In genomic region chr5:132962429-132962928, GRCh38 we compare ENCODE assay signal across 8 cellular contexts. TPM values are rescaled to one million over a fixed set of nuclear protein-coding genes. Genes with fewer than 3 reads are reported as not detected.
DNase-seq lines count a peak whose midpoint lies in the region; ATAC-seq, FAIRE-seq and TF ChIP-seq lines count a peak whose summit lies in the region.

No MANE protein-coding gene starts in this region.

- peak overlapping the region; percentile 96 for H3K4me3 Mint-ChIP-seq in activated T-cell treated with anti-CD3 and anti-CD28 coated beads, Interleukin-2, amount 50 U/mL, for 24 hours
- peak overlapping the region; percentile 97 for H3K4me3 Mint-ChIP-seq in mesothelial cell of epicardium
- peak overlapping the region; percentile 97 for H3K4me3 Mint-ChIP-seq in type B pancreatic cell

- peaks cover 15% of the 10 kb centered on the region for H3K4me1 ChIP-seq in endothelial cell of umbilical vein (ENCODE audit: control insufficient read depth, extremely low read depth, insufficient read depth, low read length)

- CTCF ChIA-PET in endothelial cell of umbilical vein (lab: Charles Lee) = interaction anchor here (0.7 kb wide), 1 partner anchor 115 kb away, joined by 3 read pairs; no protein-coding TSS in a partner anchor

- H3K9me3 ChIP-seq in endothelial cell of umbilical vein (replicated peaks; ENCODE audit: control insufficient read depth, insufficient read depth, low read length) = no peaks in the 10 kb centered on the region

- peak overlapping the region; percentile 99 for H3K9ac ChIP-seq in endothelial cell of umbilical vein (replicated peaks; ENCODE audit: extremely low read depth, insufficient read depth, low read length)

- TF ChIP-seq CTCF in endothelial cell of umbilical vein (IDR thresholded peaks at IDR 0.05; ENCODE audit: extremely low read depth in 1 of 2, insufficient read depth in 1 of 2, low read depth in 1 of 2, low read length in 2 of 2) (no peak), mesothelial cell of epicardium (IDR thresholded peaks at IDR 0.05; ENCODE audit: unreplicated experiment) (no peak), type B pancreatic cell (conservative IDR thresholded peaks at IDR 0.05) (no peak)

- peak overlapping the region; percentile 81 for H3K27ac ChIP-seq in endothelial cell of umbilical vein (ENCODE audit: insufficient read depth, low read depth, low read length)

- H3K79me2 ChIP-seq in endothelial cell of umbilical vein (ENCODE audit: control insufficient read depth, insufficient read depth, low read length) = peaks cover 58% of the 10 kb centered on the region

- FAIRE-seq in endothelial cell of umbilical vein (lab: Jason Lieb, UNC) = peak; percentile 81

- peak overlapping the region; percentile 99 for H3K27ac Mint-ChIP-seq in activated T-cell treated with anti-CD3 and anti-CD28 coated beads, Interleukin-2, amount 50 U/mL, for 24 hours
- H3K27ac Mint-ChIP-seq in mesothelial cell of epicardium = peak overlapping the region; percentile 100
- H3K27ac Mint-ChIP-seq in type B pancreatic cell = peak overlapping the region; percentile 98

- peak overlapping the region; percentile 83 to 98 (median 84) for H3K4me3 ChIP-seq in endothelial cell of umbilical vein (replicated peaks in 1 of 3; ENCODE audit: insufficient read depth in 1 of 3, low read depth in 1 of 3, low read length in 3 of 3)

- no peak for DNase-seq in activated T-cell treated with anti-CD3 and anti-CD28 coated beads, Interleukin-2, amount 50 U/mL, for 24 hours
- no peak for DNase-seq in activated T-cell treated with anti-CD3 and anti-CD28 coated beads, Interleukin-2, amount 50 U/mL, for 1 hour
- DNase-seq in NCI-H146 (lab: John Stamatoyannopoulos, UW) (peak; percentile 46), T1000 (lab: John Stamatoyannopoulos, UW) (peak; percentile 4), endothelial cell of umbilical vein (ENCODE audit: low read depth, low spot score) (peak; percentile 84), mesothelial cell of epicardium (ENCODE audit: low spot score in 2 of 2, unreplicated experiment in 2 of 2) (no peak), type B pancreatic cell (ENCODE audit: extremely low spot score, unreplicated experiment) (no peak)

- BruUV-seq in endothelial cell of umbilical vein (replicated peaks; lab: Mats Ljungman, UMichigan) = TSS peak; percentile 39

- intact Hi-C loops in endothelial cell of umbilical vein (cut with micrococcal nuclease) = loop anchor here (2.0 to 5.0 kb wide), 2 partner anchors 14 to 280 kb away; no protein-coding TSS in a partner anchor

- H3K36me3 ChIP-seq in endothelial cell of umbilical vein (ENCODE audit: control insufficient read depth in 2 of 2, extremely low read depth in 1 of 2, insufficient read depth in 2 of 2, low read length in 2 of 2) = no peaks in the 10 kb centered on the region

- peak overlapping the region; percentile 96 for H3K4me2 ChIP-seq in endothelial cell of umbilical vein (ENCODE audit: insufficient read depth, low read length)

- dilution Hi-C loops in endothelial cell of umbilical vein (cut with MboI; ENCODE audit: extremely low pct_ligation_motif_present, low sequenced_read_pairs) = no loop called here

- no peak for ATAC-seq in GM21515 (IDR thresholded peaks at IDR 0.05; ENCODE audit: unreplicated experiment)

- H3K4me1 Mint-ChIP-seq in activated T-cell treated with anti-CD3 and anti-CD28 coated beads, Interleukin-2, amount 50 U/mL, for 24 hours (ENCODE audit: low read depth) = peaks cover 40% of the 10 kb centered on the region
- H3K4me1 Mint-ChIP-seq in mesothelial cell of epicardium = peaks cover 24% of the 10 kb centered on the region
- H3K4me1 Mint-ChIP-seq in type B pancreatic cell (ENCODE audit: unreplicated experiment) = peaks cover 8% of the 10 kb centered on the region

- peaks cover 20% of the 10 kb centered on the region for H4K20me1 ChIP-seq in endothelial cell of umbilical vein (replicated peaks; ENCODE audit: control insufficient read depth, extremely low read depth, insufficient read depth, low read length)

- TF ChIP-seq POLR2A in endothelial cell of umbilical vein (IDR thresholded peaks at IDR 0.05; ENCODE audit: low read depth, low read length) = peak; percentile 32

- H3K27me3 ChIP-seq in endothelial cell of umbilical vein (ENCODE audit: control insufficient read depth in 2 of 2, insufficient read depth in 2 of 2, low read length in 2 of 2) = no peaks in the 10 kb centered on the region

- no peaks in the 10 kb centered on the region for H3K27me3 Mint-ChIP-seq in activated T-cell treated with anti-CD3 and anti-CD28 coated beads, Interleukin-2, amount 50 U/mL, for 24 hours
- H3K27me3 Mint-ChIP-seq in mesothelial cell of epicardium (ENCODE audit: low read depth) = no peaks in the 10 kb centered on the region
- H3K27me3 Mint-ChIP-seq in type B pancreatic cell = no peaks in the 10 kb centered on the region

- POLR2A ChIA-PET in endothelial cell of umbilical vein (lab: Charles Lee) = interaction anchor here (0.6 to 1.9 kb wide), 5 partner anchors 13 to 996 kb away, joined by 4 to 9 read pairs (median 5); partner anchors contain the start of gene HSPA4

- no peaks in the 10 kb centered on the region for H3K9me1 ChIP-seq in endothelial cell of umbilical vein (replicated peaks; ENCODE audit: control insufficient read depth, extremely low read depth, insufficient read depth, low read length)

- H2AFZ ChIP-seq in endothelial cell of umbilical vein (ENCODE audit: low read depth, low read length) = no peak overlapping the region

- peaks cover 31% of the 10 kb centered on the region for H3K36me3 Mint-ChIP-seq in activated T-cell treated with anti-CD3 and anti-CD28 coated beads, Interleukin-2, amount 50 U/mL, for 24 hours (ENCODE audit: low read depth)
- H3K36me3 Mint-ChIP-seq in mesothelial cell of epicardium (peaks cover 3% of the 10 kb centered on the region), type B pancreatic cell (peaks cover 23% of the 10 kb centered on the region)

- no peaks in the 10 kb centered on the region for H3K9me3 Mint-ChIP-seq in activated T-cell treated with anti-CD3 and anti-CD28 coated beads, Interleukin-2, amount 50 U/mL, for 24 hours
- H3K9me3 Mint-ChIP-seq in mesothelial cell of epicardium = no peaks in the 10 kb centered on the region
- no peaks in the 10 kb centered on the region for H3K9me3 Mint-ChIP-seq in type B pancreatic cell

TF ChIP-seq in endothelial cell of umbilical vein, 7 proteins besides CTCF, POLR2A, EP300 and RAD21:
- TF ChIP-seq MYC (IDR thresholded peaks at IDR 0.05; ENCODE audit: low read depth, low read length) (no peak), FOS (IDR thresholded peaks at IDR 0.05; ENCODE audit: borderline replicate concordance, insufficient read depth, low read length) (peak; percentile 4)

RNA-seq across cellular contexts. Expression of gene AFF4, which starts 1.0 kb away (rescaled TPM):
- total RNA-seq in endothelial cell of umbilical vein = 85.5 and 88.3 TPM in 2 replicates
- polyA plus RNA-seq in endothelial cell of umbilical vein = 21.3 and 27.0 TPM in 2 replicates
- 23.3 and 27.0 TPM in 2 replicates for polyA plus RNA-seq in endothelial cell of umbilical vein (2011; cell fraction: cytosol; rRNA removed)
- 92.9 and 97.1 TPM in 2 replicates for polyA plus RNA-seq in endothelial cell of umbilical vein (2011; cell fraction: nucleus; rRNA removed)
- polyA plus RNA-seq in endothelial cell of umbilical vein (2012) = 38.9 and 49.5 TPM in 2 replicates
- 112 and 128 TPM in 2 replicates for polyA minus RNA-seq in endothelial cell of umbilical vein
- 25.9 TPM for polyA minus RNA-seq in endothelial cell of umbilical vein (2011; cell fraction: cytosol; rRNA and poly(A)+ RNA removed)
- 168 and 191 TPM in 2 replicates for polyA minus RNA-seq in endothelial cell of umbilical vein (2011; cell fraction: nucleus; rRNA and poly(A)+ RNA removed)
- total RNA-seq in mesothelial cell of epicardium = 117 to 119 TPM (median 117 TPM) in 3 replicates
- 69.9 and 78.1 TPM in 2 replicates for total RNA-seq in type B pancreatic cell (ENCODE audit: low replicate concordance)

Comparison
In these comparisons a context has a peak if more than half of its experiments do, and no peak if none do; other contexts are left out.
1. DNase-seq: peak in NCI-H146 (single experiment), T1000 (single experiment) and endothelial cell of umbilical vein (single experiment); none in activated T-cell treated with anti-CD3 and anti-CD28 coated beads, Interleukin-2, amount 50 U/mL, for 24 hours (single experiment), activated T-cell treated with anti-CD3 and anti-CD28 coated beads, Interleukin-2, amount 50 U/mL, for 1 hour (single experiment), mesothelial cell of epicardium (0 of 2) and type B pancreatic cell (single experiment).
2. Peak in every context shown above with its lines, with median percentiles within 50 percentile points of each other: H3K27ac Mint-ChIP-seq and H3K4me3 Mint-ChIP-seq.